ENCODE assay signal across 2 cellular contexts in the genomic region with DNA sequence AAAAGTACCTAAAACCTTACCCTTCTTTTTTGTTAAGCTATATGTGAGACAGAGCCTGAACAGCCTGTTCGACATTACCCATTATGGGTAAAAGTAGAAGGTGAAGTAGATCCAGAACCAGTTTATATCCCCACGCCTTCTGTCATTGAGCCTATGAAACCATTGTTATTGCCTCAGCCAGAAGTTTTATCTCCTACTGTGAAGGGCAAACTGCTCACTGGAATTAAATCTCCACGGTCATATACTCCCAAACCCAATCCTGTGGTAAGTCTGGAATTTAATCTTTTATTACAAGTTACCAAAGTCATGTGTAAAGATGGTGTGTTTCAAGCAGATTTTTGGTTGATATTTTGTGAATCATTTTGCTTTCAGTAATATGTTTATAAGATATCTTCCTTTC.
TF ChIP-seq lines count a peak whose summit lies in the region.

No MANE protein-coding gene starts in this region.

TF ChIP-seq in IMR-90, 13 proteins besides CTCF, POLR2A, EP300 and RAD21:
- no peak for TF ChIP-seq MAFK (IDR thresholded peaks at IDR 0.05; ENCODE audit: low read depth, low read length)

TF ChIP-seq in K562, 482 proteins besides CTCF, POLR2A, EP300 and RAD21:
- TF ChIP-seq NR3C1 (CRISPR knock-in tag; IDR thresholded peaks at IDR 0.05) (no peak), MEIS2 (IDR thresholded peaks at IDR 0.05; ENCODE audit: partially characterized antibody) (no peak), TEAD4 (IDR thresholded peaks at IDR 0.05; ENCODE audit: low read length) (0 out of 2 replicates have a peak, but pooled peaks have one; percentile 31), TEAD4 (CRISPR knock-in tag; IDR thresholded peaks at IDR 0.05; ENCODE audit: borderline replicate concordance) (no peak)
- TF ChIP-seq, protein P1, sequence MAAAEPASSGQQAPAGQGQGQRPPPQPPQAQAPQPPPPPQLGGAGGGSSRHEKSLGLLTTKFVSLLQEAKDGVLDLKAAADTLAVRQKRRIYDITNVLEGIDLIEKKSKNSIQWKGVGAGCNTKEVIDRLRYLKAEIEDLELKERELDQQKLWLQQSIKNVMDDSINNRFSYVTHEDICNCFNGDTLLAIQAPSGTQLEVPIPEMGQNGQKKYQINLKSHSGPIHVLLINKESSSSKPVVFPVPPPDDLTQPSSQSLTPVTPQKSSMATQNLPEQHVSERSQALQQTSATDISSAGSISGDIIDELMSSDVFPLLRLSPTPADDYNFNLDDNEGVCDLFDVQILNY (CRISPR knock-in tag; IDR thresholded peaks at IDR 0.05): no peak
TF ChIP-seq in K562: peak in this region for 1.
